In genomic region chr4:141697116-141697515, GRCh38 we compare ENCODE assay signal across 27 cellular contexts.
DNase-seq lines count a peak whose midpoint lies in the region; ATAC-seq, FAIRE-seq and TF ChIP-seq lines count a peak whose summit lies in the region.
"Had no signal": no experiment of that assay in that cellular context is flagged by ENCODE, and none has a peak within 500 bp of the region (broad histone marks: within the 10 kb centered on the region; RNA-seq: fewer than 3 reads in every experiment).

No MANE protein-coding gene starts in this region.

- no peak overlapping the region for H3K4me2 ChIP-seq in astrocyte (ENCODE audit: low read length)
- H3K4me2 ChIP-seq: BLaER1 had no signal

- no peaks in the 10 kb centered on the region for H3K27me3 ChIP-seq in astrocyte (ENCODE audit: insufficient read depth, low read length)
- H3K27me3 ChIP-seq: BE2C, BLaER1 had no signal

- DNase-seq in astrocyte (ENCODE audit: low read depth), result no peak
- DNase-seq in fibroblast of gingiva (ENCODE audit: low read depth), result peak; percentile 90
- peak; percentile 70 for DNase-seq in fibroblast of villous mesenchyme (ENCODE audit: low read depth)
- DNase-seq in NOMO-1 treated with dmso at 0.1 percent for 144 hours (lab: John Stamatoyannopoulos, UW; ENCODE audit: unreplicated experiment), result no peak
- no peak for DNase-seq in NCI-H345 treated with DMSO at 0.1 percent for 48 hours (lab: John Stamatoyannopoulos, UW; ENCODE audit: unreplicated experiment)
- DNase-seq: 8988T; ACHN; BE2C; C1 segment of cervical spinal cord; CD4-positive, alpha-beta memory T cell; CD4-positive, CD25-positive, alpha-beta regulatory T cell; CD8-positive, alpha-beta memory T cell; COR-L47; DMS 273 treated with DMSO at 0.1 percent for 48 hours; DMS153; DMS53; DMS79; DND-41; EL; GDM1 had no signal

- H3K4me3 Mint-ChIP-seq in astrocyte (ENCODE audit: unreplicated experiment), result no peak overlapping the region
- H3K4me3 Mint-ChIP-seq: CD14-positive monocyte; CD4-positive, alpha-beta memory T cell; CD4-positive, CD25-positive, alpha-beta regulatory T cell; CD8-positive, alpha-beta memory T cell had no signal

- H3K9me3 Mint-ChIP-seq in astrocyte (ENCODE audit: unreplicated experiment), result peaks cover under 1% of the 10 kb centered on the region
- H3K9me3 Mint-ChIP-seq: CD4-positive, alpha-beta memory T cell; CD8-positive, alpha-beta memory T cell had no signal

- peak; percentile 59 for FAIRE-seq in astrocyte (lab: Jason Lieb, UNC)
- FAIRE-seq: A204.1, GM12878, GM12892, GM18507 had no signal

- H3K27ac Mint-ChIP-seq in astrocyte (ENCODE audit: unreplicated experiment), result no peak overlapping the region
- H3K27ac Mint-ChIP-seq: CD14-positive monocyte; CD4-positive, alpha-beta memory T cell; CD4-positive, CD25-positive, alpha-beta regulatory T cell; CD8-positive, alpha-beta memory T cell had no signal

- no peaks in the 10 kb centered on the region for H3K4me1 ChIP-seq in astrocyte (ENCODE audit: insufficient read depth, low read length)
- H3K4me1 ChIP-seq: BE2C, BLaER1 had no signal

- H3K9ac ChIP-seq in astrocyte (ENCODE audit: low read length), result no peak overlapping the region
- H3K9ac ChIP-seq: BLaER1 had no signal

- H3K79me2 ChIP-seq in astrocyte (ENCODE audit: insufficient read depth, low read length), result no peaks in the 10 kb centered on the region

- ATAC-seq in SK-N-SH treated with all-trans-retinoic acid at 6 μM for 48 hours, result no peak
- ATAC-seq: GM12878 had no signal

- H3K9me3 ChIP-seq in astrocyte (ENCODE audit: insufficient read depth, low read depth, low read length), result no peaks in the 10 kb centered on the region
- H3K9me3 ChIP-seq: BE2C, BLaER1 had no signal

- H3K36me3 Mint-ChIP-seq in astrocyte (ENCODE audit: low read depth, unreplicated experiment), result no peaks in the 10 kb centered on the region
- H3K36me3 Mint-ChIP-seq: CD4-positive, CD25-positive, alpha-beta regulatory T cell had no signal

- no peaks in the 10 kb centered on the region for H3K4me1 Mint-ChIP-seq in astrocyte (ENCODE audit: low read depth, unreplicated experiment)
- H3K4me1 Mint-ChIP-seq: CD4-positive, CD25-positive, alpha-beta regulatory T cell had no signal

- no peaks in the 10 kb centered on the region for H4K20me1 ChIP-seq in astrocyte (ENCODE audit: insufficient read depth, low read length)
- H4K20me1 ChIP-seq: BLaER1 had no signal

- H2AFZ ChIP-seq in astrocyte (ENCODE audit: low read depth, low read length), result no peak overlapping the region

- no peak for TF ChIP-seq CTCF in astrocyte (IDR thresholded peaks at IDR 0.05; ENCODE audit: insufficient read depth, low read depth, low read length)
- TF ChIP-seq CTCF in fibroblast of villous mesenchyme (IDR thresholded peaks at IDR 0.05; ENCODE audit: insufficient read depth, low read depth, low read length), result no peak

- H3K27me3 Mint-ChIP-seq in astrocyte (ENCODE audit: low read depth, unreplicated experiment), result no peaks in the 10 kb centered on the region
- H3K27me3 Mint-ChIP-seq: CD4-positive, alpha-beta memory T cell; CD4-positive, CD25-positive, alpha-beta regulatory T cell; CD8-positive, alpha-beta memory T cell had no signal

- H3K27ac ChIP-seq in astrocyte (ENCODE audit: low read depth, low read length), result no peak overlapping the region
- H3K27ac ChIP-seq: BLaER1 had no signal

- H3K4me3 ChIP-seq in astrocyte (ENCODE audit: insufficient read depth, low read depth, low read length) (no peak overlapping the region), fibroblast of villous mesenchyme (ENCODE audit: low read depth, low read length) (no peak overlapping the region)
- H3K4me3 ChIP-seq: BLaER1, GM12878 had no signal

- H3K36me3 ChIP-seq in astrocyte (ENCODE audit: insufficient read depth, low read length), result no peaks in the 10 kb centered on the region
- H3K36me3 ChIP-seq: BE2C, BLaER1 had no signal

TF ChIP-seq in SK-N-SH treated with all-trans-retinoic acid at 6 μM for 48 hours, 23 proteins besides CTCF, POLR2A, EP300 and RAD21:
- TF ChIP-seq PPARA (CRISPR knock-in tag; IDR thresholded peaks at IDR 0.05; ENCODE audit: borderline replicate concordance) (no peak), ZNF8 (CRISPR knock-in tag; IDR thresholded peaks at IDR 0.05) (no peak), ISL1 (CRISPR knock-in tag; IDR thresholded peaks at IDR 0.05) (no peak), BACH2 (CRISPR knock-in tag; IDR thresholded peaks at IDR 0.05; ENCODE audit: borderline replicate concordance) (no peak), TCF4 (CRISPR knock-in tag; IDR thresholded peaks at IDR 0.05; ENCODE audit: borderline replicate concordance) (no peak), ZFP3 (CRISPR knock-in tag; IDR thresholded peaks at IDR 0.05) (no peak)
- TF ChIP-seq, protein P1, sequence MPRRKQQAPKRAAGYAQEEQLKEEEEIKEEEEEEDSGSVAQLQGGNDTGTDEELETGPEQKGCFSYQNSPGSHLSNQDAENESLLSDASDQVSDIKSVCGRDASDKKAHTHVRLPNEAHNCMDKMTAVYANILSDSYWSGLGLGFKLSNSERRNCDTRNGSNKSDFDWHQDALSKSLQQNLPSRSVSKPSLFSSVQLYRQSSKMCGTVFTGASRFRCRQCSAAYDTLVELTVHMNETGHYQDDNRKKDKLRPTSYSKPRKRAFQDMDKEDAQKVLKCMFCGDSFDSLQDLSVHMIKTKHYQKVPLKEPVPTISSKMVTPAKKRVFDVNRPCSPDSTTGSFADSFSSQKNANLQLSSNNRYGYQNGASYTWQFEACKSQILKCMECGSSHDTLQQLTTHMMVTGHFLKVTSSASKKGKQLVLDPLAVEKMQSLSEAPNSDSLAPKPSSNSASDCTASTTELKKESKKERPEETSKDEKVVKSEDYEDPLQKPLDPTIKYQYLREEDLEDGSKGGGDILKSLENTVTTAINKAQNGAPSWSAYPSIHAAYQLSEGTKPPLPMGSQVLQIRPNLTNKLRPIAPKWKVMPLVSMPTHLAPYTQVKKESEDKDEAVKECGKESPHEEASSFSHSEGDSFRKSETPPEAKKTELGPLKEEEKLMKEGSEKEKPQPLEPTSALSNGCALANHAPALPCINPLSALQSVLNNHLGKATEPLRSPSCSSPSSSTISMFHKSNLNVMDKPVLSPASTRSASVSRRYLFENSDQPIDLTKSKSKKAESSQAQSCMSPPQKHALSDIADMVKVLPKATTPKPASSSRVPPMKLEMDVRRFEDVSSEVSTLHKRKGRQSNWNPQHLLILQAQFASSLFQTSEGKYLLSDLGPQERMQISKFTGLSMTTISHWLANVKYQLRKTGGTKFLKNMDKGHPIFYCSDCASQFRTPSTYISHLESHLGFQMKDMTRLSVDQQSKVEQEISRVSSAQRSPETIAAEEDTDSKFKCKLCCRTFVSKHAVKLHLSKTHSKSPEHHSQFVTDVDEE (CRISPR knock-in tag; IDR thresholded peaks at IDR 0.05), result no peak
- TF ChIP-seq, protein P2, sequence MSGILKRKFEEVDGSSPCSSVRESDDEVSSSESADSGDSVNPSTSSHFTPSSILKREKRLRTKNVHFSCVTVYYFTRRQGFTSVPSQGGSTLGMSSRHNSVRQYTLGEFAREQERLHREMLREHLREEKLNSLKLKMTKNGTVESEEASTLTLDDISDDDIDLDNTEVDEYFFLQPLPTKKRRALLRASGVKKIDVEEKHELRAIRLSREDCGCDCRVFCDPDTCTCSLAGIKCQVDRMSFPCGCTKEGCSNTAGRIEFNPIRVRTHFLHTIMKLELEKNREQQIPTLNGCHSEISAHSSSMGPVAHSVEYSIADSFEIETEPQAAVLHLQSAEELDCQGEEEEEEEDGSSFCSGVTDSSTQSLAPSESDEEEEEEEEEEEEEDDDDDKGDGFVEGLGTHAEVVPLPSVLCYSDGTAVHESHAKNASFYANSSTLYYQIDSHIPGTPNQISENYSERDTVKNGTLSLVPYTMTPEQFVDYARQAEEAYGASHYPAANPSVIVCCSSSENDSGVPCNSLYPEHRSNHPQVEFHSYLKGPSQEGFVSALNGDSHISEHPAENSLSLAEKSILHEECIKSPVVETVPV (CRISPR knock-in tag; IDR thresholded peaks at IDR 0.05), result no peak

Comparison
In these comparisons a context has a peak if more than half of its experiments do, and no peak if none do; other contexts are left out.
1. DNase-seq: peak in fibroblast of gingiva (single experiment) and fibroblast of villous mesenchyme (single experiment); none in astrocyte (single experiment), NOMO-1 treated with dmso at 0.1 percent for 144 hours (single experiment) and NCI-H345 treated with DMSO at 0.1 percent for 48 hours (single experiment).